In genomic region chr5:160198148-160198545, GRCh38 we compare ENCODE assay signal across 24 cellular contexts. TPM values are rescaled to one million over a fixed set of nuclear protein-coding genes. Genes with fewer than 3 reads are reported as not detected.
DNase-seq lines count a peak whose midpoint lies in the region; ATAC-seq and TF ChIP-seq lines count a peak whose summit lies in the region.
"Had no signal": no experiment of that assay in that cellular context is flagged by ENCODE, and none has a peak within 500 bp of the region (broad histone marks: within the 10 kb centered on the region; RNA-seq: fewer than 3 reads in every experiment).

No MANE protein-coding gene starts in this region.

- H3K27me3 Mint-ChIP-seq in brain: peaks cover 4% of the 10 kb centered on the region
- H3K27me3 Mint-ChIP-seq in neural crest cell (ENCODE audit: low read depth): peaks cover 7% of the 10 kb centered on the region
- H3K27me3 Mint-ChIP-seq in CD14-positive monocyte (ENCODE audit: low read depth in 3 of 3): peaks cover 6 to 15% (median 13%) of the 10 kb centered on the region in 3 donors
- H3K27me3 Mint-ChIP-seq in CD4-positive, alpha-beta memory T cell: peaks cover 5 to 20% of the 10 kb centered on the region in 2 donors

- no peaks in the 10 kb centered on the region for H4K20me1 ChIP-seq in BLaER1

- H3K4me2 ChIP-seq in BLaER1: peak overlapping the region; percentile 98

- no peaks in the 10 kb centered on the region for H3K36me3 Mint-ChIP-seq in brain
- no peaks in the 10 kb centered on the region for H3K36me3 Mint-ChIP-seq in neural crest cell (ENCODE audit: low read depth)
- no peaks in the 10 kb centered on the region for H3K36me3 Mint-ChIP-seq in CD14-positive monocyte
- no peaks in the 10 kb centered on the region for H3K36me3 Mint-ChIP-seq in CD4-positive, alpha-beta memory T cell
- H3K36me3 Mint-ChIP-seq: CD4-positive, CD25-positive, alpha-beta regulatory T cell had no signal

- H3K27ac Mint-ChIP-seq in brain: peak overlapping the region in 4 of 5 experiments; percentile 1 to 75 (median 52)
- H3K27ac Mint-ChIP-seq in neural crest cell (ENCODE audit: unreplicated experiment): no peak overlapping the region
- peak overlapping the region in 1 of 7 donors; percentile 25 for H3K27ac Mint-ChIP-seq in CD14-positive monocyte
- H3K27ac Mint-ChIP-seq in CD4-positive, alpha-beta memory T cell: no peak overlapping the region
- H3K27ac Mint-ChIP-seq: activated CD4-positive, alpha-beta T cell treated with anti-CD3 and anti-CD28 coated beads, Interleukin-2, amount 10 ng/mL, durations not matched to agents 24 days and 14 days; activated naive CD8-positive, alpha-beta T cell treated with anti-CD3 and anti-CD28 coated beads, Interleukin-2, amount 50 U/mL, for 24 hours; activated T-helper 2 cell treated with anti-CD3 and anti-CD28 coated beads, Interferon-gamma antibody, Interleukin-2, Interleukin-4, amounts not matched to agents 10 μg/mL and 5 μg/mL and 100 μg/mL, durations not matched to agents 14 hours and 24 hours and 36 hours had no signal

- H3K4me1 ChIP-seq in BLaER1 (peaks cover 63% of the 10 kb centered on the region), HUES64 (ENCODE audit: insufficient read depth, low read length) (peaks cover 22% of the 10 kb centered on the region)
- H3K4me1 ChIP-seq in CD4-positive, alpha-beta memory T cell (ENCODE audit: insufficient read depth, low read length): peaks cover 14% of the 10 kb centered on the region

- H3K36me3 ChIP-seq in BLaER1: no peaks in the 10 kb centered on the region
- no peaks in the 10 kb centered on the region for H3K36me3 ChIP-seq in HUES64 (ENCODE audit: insufficient read depth, low read length)
- H3K36me3 ChIP-seq in CD4-positive, alpha-beta memory T cell (ENCODE audit: insufficient read depth, low read length): no peaks in the 10 kb centered on the region
- H3K36me3 ChIP-seq: brain microvascular endothelial cell, heart right ventricle, MG63, suprapubic skin had no signal

- H3K4me3 ChIP-seq in BLaER1 (peak overlapping the region; percentile 52), HUES64 (ENCODE audit: low read length) (0 out of 2 replicates have a peak overlapping the region, but pooled peaks have one; percentile 20)
- H3K4me3 ChIP-seq in CD4-positive, alpha-beta memory T cell (ENCODE audit: low read length in 2 of 2): no peak overlapping the region
- H3K4me3 ChIP-seq: heart right ventricle, MG63, suprapubic skin had no signal

- H3K9me3 ChIP-seq in BLaER1: no peaks in the 10 kb centered on the region
- H3K9me3 ChIP-seq in HUES64 (ENCODE audit: insufficient read depth, low read depth, low read length): no peaks in the 10 kb centered on the region
- no peaks in the 10 kb centered on the region for H3K9me3 ChIP-seq in CD4-positive, alpha-beta memory T cell (ENCODE audit: control insufficient read depth in 1 of 2, low read length in 2 of 2)
- H3K9me3 ChIP-seq: heart right ventricle, MG63, suprapubic skin had no signal

- H3K9ac ChIP-seq in BLaER1 (peak overlapping the region; percentile 58), HUES64 (ENCODE audit: low read depth, low read length) (no peak overlapping the region; the same call in 1 of the 2 replicates)

- intact Hi-C loops in CD14-positive monocyte (cut with micrococcal nuclease): loop anchor here in 1 of 2 donors (2.0 kb wide), 1 partner anchor 147 kb away; no protein-coding TSS in a partner anchor
- intact Hi-C loops in CD4-positive, alpha-beta memory T cell (cut with micrococcal nuclease): loop anchor here (2.0 kb wide), 1 partner anchor 175 kb away; no protein-coding TSS in a partner anchor

- H3K4me1 Mint-ChIP-seq in brain (peaks cover 38% of the 10 kb centered on the region), neural crest cell (peaks cover 34% of the 10 kb centered on the region), CD14-positive monocyte (peaks cover 15% of the 10 kb centered on the region)
- peaks cover 1 to 10% (median 3%) of the 10 kb centered on the region in 4 donors for H3K4me1 Mint-ChIP-seq in CD4-positive, alpha-beta memory T cell

- ATAC-seq in HG02642 (IDR thresholded peaks at IDR 0.05; ENCODE audit: poor library complexity, unreplicated experiment): no peak
- ATAC-seq: activated naive CD8-positive, alpha-beta T cell treated with anti-CD3 and anti-CD28 coated beads, Interleukin-2, amount 50 U/mL, for 24 hours; HCT116 had no signal

- peak overlapping the region in 2 of 5 experiments; percentile 21 to 51 for H3K4me3 Mint-ChIP-seq in brain
- H3K4me3 Mint-ChIP-seq in neural crest cell: peak overlapping the region; percentile 55
- peak overlapping the region in 1 of 2 donors; percentile 40 for H3K4me3 Mint-ChIP-seq in CD14-positive monocyte
- no peak overlapping the region for H3K4me3 Mint-ChIP-seq in CD4-positive, alpha-beta memory T cell
- H3K4me3 Mint-ChIP-seq: activated CD4-positive, alpha-beta T cell treated with anti-CD3 and anti-CD28 coated beads, Interleukin-2, amount 10 ng/mL, durations not matched to agents 24 days and 14 days; activated naive CD8-positive, alpha-beta T cell treated with anti-CD3 and anti-CD28 coated beads, Interleukin-2, amount 50 U/mL, for 24 hours had no signal

- POLR2A ChIA-PET in CD4-positive, alpha-beta memory T cell (lab: Charles Lee; ENCODE audit: partially characterized antibody): no interaction called here

- H3K27ac ChIP-seq in BLaER1 (peak overlapping the region; percentile 80), HUES64 (ENCODE audit: low read depth, low read length) (no peak overlapping the region)
- H3K27ac ChIP-seq in CD4-positive, alpha-beta memory T cell (ENCODE audit: low read depth, low read length): no peak overlapping the region
- H3K27ac ChIP-seq: brain microvascular endothelial cell, suprapubic skin had no signal

- CTCF ChIA-PET in CD4-positive, alpha-beta memory T cell (lab: Charles Lee; ENCODE audit: partially characterized antibody): interaction anchor here (0.7 to 2.5 kb wide), 7 partner anchors 11 to 176 kb away, joined by 3 to 8 read pairs (median 7); no protein-coding TSS in a partner anchor

- peaks cover 0 to 3% (median 0%) of the 10 kb centered on the region in 5 experiments for H3K9me3 Mint-ChIP-seq in brain
- H3K9me3 Mint-ChIP-seq in neural crest cell: no peaks in the 10 kb centered on the region
- peaks cover 0 to 2% (median 0%) of the 10 kb centered on the region in 7 donors for H3K9me3 Mint-ChIP-seq in CD14-positive monocyte
- H3K9me3 Mint-ChIP-seq in CD4-positive, alpha-beta memory T cell: no peaks in the 10 kb centered on the region
- H3K9me3 Mint-ChIP-seq: activated CD4-positive, alpha-beta T cell treated with anti-CD3 and anti-CD28 coated beads, Interleukin-2, amount 10 ng/mL, durations not matched to agents 24 days and 14 days; activated naive CD8-positive, alpha-beta T cell treated with anti-CD3 and anti-CD28 coated beads, Interleukin-2, amount 50 U/mL, for 24 hours; activated T-helper 2 cell treated with anti-CD3 and anti-CD28 coated beads, Interferon-gamma antibody, Interleukin-2, Interleukin-4, amounts not matched to agents 10 μg/mL and 5 μg/mL and 100 μg/mL, durations not matched to agents 14 hours and 24 hours and 36 hours; CD4-positive, CD25-positive, alpha-beta regulatory T cell had no signal

- whole genome bisulfite sequencing in HUES64: 52% methylated on average over 5 of the region's 5 CpGs

- H3K27me3 ChIP-seq in BLaER1 (no peaks in the 10 kb centered on the region), HUES64 (ENCODE audit: insufficient read depth, low read length) (no peaks in the 10 kb centered on the region)
- no peaks in the 10 kb centered on the region for H3K27me3 ChIP-seq in CD4-positive, alpha-beta memory T cell (ENCODE audit: insufficient read depth, low read length)
- H3K27me3 ChIP-seq: brain microvascular endothelial cell, heart right ventricle, MG63, suprapubic skin had no signal

- DNase-seq in neural crest cell (ENCODE audit: low read depth, low spot score) (no peak), CD14-positive monocyte (ENCODE audit: low spot score) (no peak), DMS79 treated with DMSO at 0.1 percent for 48 hours (lab: John Stamatoyannopoulos, UW) (no peak)
- DNase-seq in CD4-positive, alpha-beta memory T cell: no peak
- DNase-seq: ACHN; activated CD4-positive, alpha-beta T cell treated with anti-CD3 and anti-CD28 coated beads, Interleukin-2, amount 10 ng/mL, durations not matched to agents 24 days and 14 days; activated naive CD8-positive, alpha-beta T cell treated with anti-CD3 and anti-CD28 coated beads, Interleukin-2, amount 50 U/mL, for 24 hours; CD4-positive, CD25-positive, alpha-beta regulatory T cell; cortex of kidney; DMS53; MG63; NCI-H1436 treated with DMSO at 0.1 percent for 48 hours; NCI-H526 treated with DMSO at 0.1 percent for 48 hours; occipital lobe had no signal

- TF ChIP-seq CTCF in brain (conservative IDR thresholded peaks at IDR 0.05) (no peak), neural crest cell (conservative IDR thresholded peaks at IDR 0.05) (no peak), CD14-positive monocyte (IDR thresholded peaks at IDR 0.05) (no peak)

RNA-seq across cellular contexts. Expression of gene FABP6, which starts 31.2 kb away (rescaled TPM):
- polyA plus RNA-seq in HUES64 (2013, experiment 1 of 2): 5.1 TPM
- 4.2 TPM for polyA plus RNA-seq in HUES64 (2013, experiment 2 of 2)
- polyA plus RNA-seq in brain (ENCODE audit: insufficient read depth, low read depth, low replicate concordance): 7.7 TPM
- total RNA-seq in neural crest cell: 1.3 and 1.5 TPM in 2 replicates
- not detected for polyA plus RNA-seq in CD14-positive monocyte
- total RNA-seq in CD4-positive, alpha-beta memory T cell: not detected
- polyA plus RNA-seq in CD4-positive, alpha-beta memory T cell: not detected
- total RNA-seq: activated CD4-positive, alpha-beta T cell treated with anti-CD3 and anti-CD28 coated beads, Interleukin-2, amount 10 ng/mL, durations not matched to agents 24 days and 14 days; activated T-helper 2 cell treated with anti-CD3 and anti-CD28 coated beads, Interferon-gamma antibody, Interleukin-2, Interleukin-4, amounts not matched to agents 10 μg/mL and 5 μg/mL and 100 μg/mL, durations not matched to agents 14 hours and 24 hours and 36 hours; CD4-positive, CD25-positive, alpha-beta regulatory T cell; HepG2 had no signal
- polyA plus RNA-seq: CD4-positive, CD25-positive, alpha-beta regulatory T cell had no signal

Comparison
In these comparisons a context has a peak if more than half of its experiments do, and no peak if none do; other contexts are left out.
1. H3K4me3 ChIP-seq: peak in BLaER1 (single experiment) and HUES64 (single experiment); none in CD4-positive, alpha-beta memory T cell (0 of 2).
2. H3K27ac Mint-ChIP-seq: peak in brain (4 of 5); none in neural crest cell (single experiment) and CD4-positive, alpha-beta memory T cell (0 of 7).